ENCODE assay signal across 8 cellular contexts in genomic region chr20:32484221-32485125, GRCh38.
DNase-seq lines count a peak whose midpoint lies in the region; ATAC-seq and TF ChIP-seq lines count a peak whose summit lies in the region.

No MANE protein-coding gene starts in this region.

- H3K27ac ChIP-seq in DND-41 (ENCODE audit: low read length) (peak overlapping the region; percentile 95), esophagus squamous epithelium (peak overlapping the region; percentile 52 to 92 (median 80))

- 0 to 1% methylated on average over 3 to 19 of the region's 77 CpGs for WGBS in esophagus squamous epithelium, 2 donors

- H3K4me3 Mint-ChIP-seq in activated CD8-positive, alpha-beta memory T cell treated with anti-CD3 and anti-CD28 coated beads, Interleukin-2, amount 10 ng/mL, durations not matched to agents 7 days and 5 days = peak overlapping the region; percentile 78
- peak overlapping the region; percentile 93 for H3K4me3 Mint-ChIP-seq in neural crest cell

- TF ChIP-seq POLR2A in esophagus squamous epithelium (IDR thresholded peaks at IDR 0.05) = no peak

- H3K9me3 Mint-ChIP-seq in activated CD8-positive, alpha-beta memory T cell treated with anti-CD3 and anti-CD28 coated beads, Interleukin-2, amount 10 ng/mL, durations not matched to agents 7 days and 5 days (ENCODE audit: low read depth) = no peaks in the 10 kb centered on the region
- peaks cover 2% of the 10 kb centered on the region for H3K9me3 Mint-ChIP-seq in neural crest cell

- no peaks in the 10 kb centered on the region for H3K27me3 Mint-ChIP-seq in activated CD8-positive, alpha-beta memory T cell treated with anti-CD3 and anti-CD28 coated beads, Interleukin-2, amount 10 ng/mL, durations not matched to agents 7 days and 5 days
- peaks cover 6% of the 10 kb centered on the region for H3K27me3 Mint-ChIP-seq in neural crest cell (ENCODE audit: low read depth)

- H3K9me3 ChIP-seq in DND-41 (ENCODE audit: insufficient read depth, low read length, severe bottlenecking) (no peaks in the 10 kb centered on the region), esophagus squamous epithelium (no peaks in the 10 kb centered on the region)

- ATAC-seq in DND-41 (ENCODE audit: insufficient read depth, low read depth) (peak; percentile 23), HG03354 (IDR thresholded peaks at IDR 0.05; ENCODE audit: poor library complexity, severe bottlenecking, unreplicated experiment) (no peak), HG02840 (IDR thresholded peaks at IDR 0.05; ENCODE audit: low FRiP score, unreplicated experiment) (no peak)
- ATAC-seq in activated CD8-positive, alpha-beta memory T cell treated with anti-CD3 and anti-CD28 coated beads, Interleukin-2, amount 10 ng/mL, durations not matched to agents 7 days and 5 days = peak; percentile 20

- DNase-seq in DND-41 = peak; percentile 78
- peak; percentile 19 for DNase-seq in NCI-H2029 (lab: John Stamatoyannopoulos, UW)
- DNase-seq in activated CD8-positive, alpha-beta memory T cell treated with anti-CD3 and anti-CD28 coated beads, Interleukin-2, amount 10 ng/mL, durations not matched to agents 7 days and 5 days = peak; percentile 46
- no peak for DNase-seq in esophagus squamous epithelium (lab: John Stamatoyannopoulos, UW)
- DNase-seq in neural crest cell (ENCODE audit: low read depth, low spot score) = peak; percentile 72
- DNase-seq in G401 (ENCODE audit: low spot score) = no peak

- TF ChIP-seq CTCF in DND-41 (IDR thresholded peaks at IDR 0.05; ENCODE audit: borderline replicate concordance, extremely low read depth, low read length, poor library complexity, severe bottlenecking) = peak; percentile 13
- no peak for TF ChIP-seq CTCF in esophagus squamous epithelium (IDR thresholded peaks at IDR 0.05)
- no peak for TF ChIP-seq CTCF in neural crest cell (conservative IDR thresholded peaks at IDR 0.05)

- H3K79me2 ChIP-seq in DND-41 (ENCODE audit: insufficient read depth, low read length) = peaks cover 44% of the 10 kb centered on the region

- H3K4me2 ChIP-seq in DND-41 (ENCODE audit: insufficient read depth, low read length) = peak overlapping the region; percentile 97

- no peaks in the 10 kb centered on the region for H3K27me3 ChIP-seq in DND-41 (ENCODE audit: insufficient read depth, low read length, poor library complexity)
- H3K27me3 ChIP-seq in esophagus squamous epithelium = peaks cover 0 to 46% (median 0%) of the 10 kb centered on the region in 4 donors

- H2AFZ ChIP-seq in DND-41 (ENCODE audit: low read depth, low read length) = peak overlapping the region; percentile 77

- H3K4me3 ChIP-seq in DND-41 (ENCODE audit: low read depth in 1 of 2, low read length in 2 of 2) = peak overlapping the region; percentile 48 to 76
- peak overlapping the region; percentile 59 to 90 (median 68) for H3K4me3 ChIP-seq in esophagus squamous epithelium

- peaks cover 33% of the 10 kb centered on the region for H4K20me1 ChIP-seq in DND-41 (ENCODE audit: insufficient read depth, low read length)

- intact Hi-C loops in esophagus squamous epithelium (cut with DNase I) = loop anchor here (10.0 kb wide), 1 partner anchor 130 kb away; the partner anchor contains the start of gene ASXL1

- peak overlapping the region; percentile 75 for H3K27ac Mint-ChIP-seq in activated CD8-positive, alpha-beta memory T cell treated with anti-CD3 and anti-CD28 coated beads, Interleukin-2, amount 10 ng/mL, durations not matched to agents 7 days and 5 days
- peak overlapping the region; percentile 97 for H3K27ac Mint-ChIP-seq in neural crest cell (ENCODE audit: unreplicated experiment)

- in situ Hi-C loops in G401 (cut with HindIII; ENCODE audit: low sequenced_read_pairs) = no loop called here

- no peaks in the 10 kb centered on the region for H3K36me3 Mint-ChIP-seq in activated CD8-positive, alpha-beta memory T cell treated with anti-CD3 and anti-CD28 coated beads, Interleukin-2, amount 10 ng/mL, durations not matched to agents 7 days and 5 days
- H3K36me3 Mint-ChIP-seq in neural crest cell (ENCODE audit: low read depth) = no peaks in the 10 kb centered on the region

- peaks cover 16% of the 10 kb centered on the region for H3K4me1 Mint-ChIP-seq in activated CD8-positive, alpha-beta memory T cell treated with anti-CD3 and anti-CD28 coated beads, Interleukin-2, amount 10 ng/mL, durations not matched to agents 7 days and 5 days
- H3K4me1 Mint-ChIP-seq in neural crest cell = peaks cover 42% of the 10 kb centered on the region

- H3K4me1 ChIP-seq in DND-41 (ENCODE audit: insufficient read depth, low read length) (peaks cover 45% of the 10 kb centered on the region), esophagus squamous epithelium (peaks cover 25 to 59% (median 33%) of the 10 kb centered on the region in 3 donors)

- peak overlapping the region; percentile 96 for H3K9ac ChIP-seq in DND-41 (ENCODE audit: low read depth, low read length)

- H3K36me3 ChIP-seq in DND-41 (ENCODE audit: insufficient read depth, low read length) (peaks cover 13% of the 10 kb centered on the region; the same call in 1 of the 2 replicates), esophagus squamous epithelium (no peaks in the 10 kb centered on the region)

- CTCF ChIA-PET in activated CD8-positive, alpha-beta memory T cell treated with anti-CD3 and anti-CD28 coated beads, Interleukin-2, amount 10 ng/mL, durations not matched to agents 7 days and 5 days (lab: Charles Lee) = interaction anchor here (0.6 to 2.3 kb wide), 15 partner anchors 11 to 235 kb away, joined by 3 to 14 read pairs (median 3); partner anchors contain the start of gene C20orf203

Comparison
In these comparisons a context has a peak if more than half of its experiments do, and no peak if none do; other contexts are left out.
1. ATAC-seq: peak in DND-41 (single experiment) and activated CD8-positive, alpha-beta memory T cell treated with anti-CD3 and anti-CD28 coated beads, Interleukin-2, amount 10 ng/mL, durations not matched to agents 7 days and 5 days (single experiment); none in HG03354 (single experiment) and HG02840 (single experiment).
2. DNase-seq: peak in DND-41 (single experiment), NCI-H2029 (single experiment), activated CD8-positive, alpha-beta memory T cell treated with anti-CD3 and anti-CD28 coated beads, Interleukin-2, amount 10 ng/mL, durations not matched to agents 7 days and 5 days (single experiment) and neural crest cell (single experiment); none in esophagus squamous epithelium (single experiment) and G401 (single experiment).